8 cellular contexts compared by ENCODE assay signal in the genomic region with DNA sequence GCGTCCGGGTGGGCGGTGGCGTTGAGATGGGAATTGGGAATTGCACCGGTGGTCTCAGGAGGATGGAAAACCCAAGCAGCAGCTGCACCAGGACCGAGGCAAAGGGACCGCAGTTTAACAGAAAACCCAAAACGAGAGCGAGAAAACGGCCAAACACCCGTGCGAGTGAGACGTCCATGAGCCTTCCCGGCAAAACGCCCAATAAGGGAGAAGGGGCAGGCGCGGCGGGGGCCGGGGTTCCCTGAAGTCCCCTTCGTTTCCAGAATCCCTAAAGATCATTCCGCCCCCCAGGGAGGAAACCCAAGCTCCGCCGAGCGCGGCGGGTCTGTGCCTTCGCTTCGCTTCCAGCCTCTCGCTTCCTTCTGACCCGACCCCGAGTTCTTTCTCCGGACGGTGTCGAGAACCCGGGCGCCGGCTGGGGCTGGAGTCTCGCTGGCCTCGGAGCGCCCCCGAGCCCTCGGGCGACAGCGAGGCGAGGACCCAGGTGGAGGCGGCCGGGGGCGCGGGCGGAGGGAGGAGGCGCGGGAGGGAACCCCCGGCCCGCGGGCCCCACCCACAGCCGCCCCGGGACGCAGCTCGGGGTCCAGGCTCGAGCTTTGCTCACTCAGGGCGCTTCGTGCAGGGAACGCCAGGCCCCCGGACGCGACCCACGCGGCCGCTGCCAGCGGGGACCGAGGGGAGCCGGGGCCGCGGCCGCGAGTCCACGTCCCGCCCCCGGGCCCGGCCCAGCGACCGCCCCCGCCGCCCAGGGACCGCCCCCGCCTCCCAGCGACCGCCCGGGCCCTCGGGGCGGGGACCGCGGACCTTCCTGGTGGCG. TPM values are rescaled to one million over a fixed set of nuclear protein-coding genes. Genes with fewer than 3 reads are reported as not detected.
DNase-seq lines count a peak whose midpoint lies in the region; ATAC-seq and TF ChIP-seq lines count a peak whose summit lies in the region.

Gene PGGHG (plus strand): TSS at position 799 of the 817 bp plus-strand sequence. CDS start 691 bp downstream, outside the sequence.

- peak; percentile 39 for ATAC-seq in HG02938 (IDR thresholded peaks at IDR 0.05; ENCODE audit: unreplicated experiment)
- peak in 2 of 4 donors; percentile 88 to 90 for ATAC-seq in heart left ventricle
- no peak for ATAC-seq in GM21423 (IDR thresholded peaks at IDR 0.05; ENCODE audit: unreplicated experiment)

- 1 to 2% (median 1%) methylated on average over 27 to 94 of the region's 94 CpGs for WGBS in heart left ventricle, 4 donors

- peaks cover 0 to 9% (median 0%) of the 10 kb centered on the region in 9 donors for H3K36me3 ChIP-seq in heart left ventricle

- peak in 1 of 2 donors; percentile 21 for TF ChIP-seq POLR2A in heart left ventricle (IDR thresholded peaks at IDR 0.05)

- H3K27ac ChIP-seq in heart left ventricle = peak within 1 kb of the TSS in 11 of 12 donors; percentile 57 to 83 (median 71)

- H3K4me3 ChIP-seq in heart left ventricle = peak within 1 kb of the TSS; percentile 61 to 92 (median 78)

- DNase-seq in DMS 273 (lab: John Stamatoyannopoulos, UW; ENCODE audit: unreplicated experiment) = peak; percentile 46
- no peak for DNase-seq in DMS 273 treated with DMSO at 0.1 percent for 48 hours (lab: John Stamatoyannopoulos, UW)
- DNase-seq in RPMI7951 (ENCODE audit: low read depth) = peak; percentile 54
- DNase-seq in heart left ventricle = peak in 4 of 5 donors; percentile 87 to 94 (median 88)
- DNase-seq in progenitor cell of endocrine pancreas (ENCODE audit: low spot score, unreplicated experiment) = peak; percentile 45

- H3K9me3 ChIP-seq in heart left ventricle = no peaks in the 10 kb centered on the region

- intact Hi-C loops in heart left ventricle (cut with DNase I) = loop anchor here in 1 of 10 donors (2.0 kb wide), 1 partner anchor 52 kb away; the partner anchor contains the start of genes PSMD13 and SIRT3

- H3K4me1 Mint-ChIP-seq in activated naive CD8-positive, alpha-beta T cell (ENCODE audit: low read depth) = peaks cover 47% of the 10 kb centered on the region
- peaks cover 5% of the 10 kb centered on the region for H3K4me1 Mint-ChIP-seq in progenitor cell of endocrine pancreas (ENCODE audit: low read depth)

- no peaks in the 10 kb centered on the region for H3K36me3 Mint-ChIP-seq in activated naive CD8-positive, alpha-beta T cell
- peaks cover 2% of the 10 kb centered on the region for H3K36me3 Mint-ChIP-seq in progenitor cell of endocrine pancreas (ENCODE audit: insufficient read depth)

- peak within 1 kb of the TSS; percentile 95 for H3K4me3 Mint-ChIP-seq in activated naive CD8-positive, alpha-beta T cell
- peak within 1 kb of the TSS; percentile 74 for H3K4me3 Mint-ChIP-seq in progenitor cell of endocrine pancreas (ENCODE audit: low read depth)

- TF ChIP-seq CTCF in heart left ventricle (IDR thresholded peaks at IDR 0.05) (no peak), progenitor cell of endocrine pancreas (IDR thresholded peaks at IDR 0.05; ENCODE audit: unreplicated experiment) (no peak)

- peak within 1 kb of the TSS; percentile 96 for H3K27ac Mint-ChIP-seq in activated naive CD8-positive, alpha-beta T cell
- peak within 1 kb of the TSS; percentile 45 for H3K27ac Mint-ChIP-seq in progenitor cell of endocrine pancreas

- peaks cover 0 to 37% (median 19%) of the 10 kb centered on the region in 9 donors for H3K27me3 ChIP-seq in heart left ventricle

- H3K4me1 ChIP-seq in heart left ventricle = peaks cover 0 to 24% (median 12%) of the 10 kb centered on the region in 12 donors

- no peaks in the 10 kb centered on the region for H3K27me3 Mint-ChIP-seq in activated naive CD8-positive, alpha-beta T cell
- H3K27me3 Mint-ChIP-seq in progenitor cell of endocrine pancreas = peaks cover 16% of the 10 kb centered on the region

- H3K9me3 Mint-ChIP-seq in activated naive CD8-positive, alpha-beta T cell (ENCODE audit: low read depth) = no peaks in the 10 kb centered on the region
- H3K9me3 Mint-ChIP-seq in progenitor cell of endocrine pancreas (ENCODE audit: low read depth) = no peaks in the 10 kb centered on the region

RNA-seq across cellular contexts. Expression of gene PGGHG, which starts in this region (rescaled TPM):
- 1.3 and 1.6 TPM in 2 replicates for total RNA-seq in RPMI7951 (2014; rRNA removed; shearing (Covaris generic))
- total RNA-seq in heart left ventricle (10 to 100 TPM in 2 of 9 donors, 1 to 10 TPM in 7; 4.5 to 11.1 (median 6.2) TPM), progenitor cell of endocrine pancreas (67.0 and 74.7 TPM in 2 replicates)
- 10 to 100 TPM in 1 of 2 donors, 1 to 10 TPM in 1; 9.4 to 15.7 TPM for polyA plus RNA-seq in heart left ventricle
